Comparison of ENCODE assay signal across 32 cellular contexts in genomic region chr9:109937841-109938453, GRCh38.
DNase-seq lines count a peak whose midpoint lies in the region; ATAC-seq and TF ChIP-seq lines count a peak whose summit lies in the region.
"Had no signal": no experiment of that assay in that cellular context is flagged by ENCODE, and none has a peak within 500 bp of the region (broad histone marks: within the 10 kb centered on the region; RNA-seq: fewer than 3 reads in every experiment).

No MANE protein-coding gene starts in this region.

- H2AFZ ChIP-seq in DND-41 (ENCODE audit: low read depth, low read length), result 0 out of 2 replicates have a peak overlapping the region, but pooled peaks have one; percentile 19

- DNase-seq in activated T-cell treated with anti-CD3 and anti-CD28 coated beads, Interleukin-2, amount 50 U/mL, for 4 hours, result no peak
- no peak for DNase-seq in activated T-cell treated with anti-CD3 and anti-CD28 coated beads for 4 hours
- no peak for DNase-seq in DND-41
- no peak for DNase-seq in T-helper 2 cell treated with Interferon-gamma antibody and Interleukin-4, amounts not matched to agents 5 μg/mL and 100 μg/mL, for 36 hours (ENCODE audit: low spot score)
- no peak for DNase-seq in stimulated activated CD4-positive, alpha-beta T cell treated with anti-CD3 and anti-CD28 coated beads, Interleukin-12 subunit alpha, Interleukin-12 subunit beta, amount 100 ng/mL, for 4 hours
- no peak for DNase-seq in SHP77 treated with DMSO at 0.1 percent for 48 hours (lab: John Stamatoyannopoulos, UW)
- no peak for DNase-seq in kidney tubule cell (ENCODE audit: low spot score)
- DNase-seq: ACHN; activated CD4-positive, alpha-beta T cell treated with anti-CD3 and anti-CD28 coated beads, Interleukin-2, amount 50 U/mL, for 4 hours; activated effector memory CD4-positive, alpha-beta T cell treated with Interleukin-2 at 50 U/mL for 16 hours; amniotic stem cell; cerebellar nuclear complex; dermis blood vessel endothelial cell; DMS153; endodermal cell; foreskin fibroblast; H9; heart left ventricle; islet precursor cell; KBM-7; NCI-H1092 treated with DMSO at 0.1 percent for 48 hours; NCI-H187; NCI-H510A; posterior cingulate gyrus; RPMI8226; stimulated activated CD4-positive, alpha-beta T cell treated with anti-CD3 and anti-CD28 coated beads, Interleukin-2, amount 100 ng/mL, for 48 hours; transverse colon had no signal

- H3K36me3 ChIP-seq in DND-41 (ENCODE audit: insufficient read depth, low read length), result no peaks in the 10 kb centered on the region
- H3K36me3 ChIP-seq: neutrophil, transverse colon had no signal

- H3K27me3 ChIP-seq in DND-41 (ENCODE audit: insufficient read depth, low read length, poor library complexity), result no peaks in the 10 kb centered on the region
- H3K27me3 ChIP-seq: heart left ventricle, neutrophil, transverse colon had no signal

- H3K9me3 Mint-ChIP-seq in activated T-cell treated with anti-CD3 and anti-CD28 coated beads, Interleukin-2, amount 50 U/mL, for 4 hours, result no peaks in the 10 kb centered on the region
- H3K9me3 Mint-ChIP-seq in T-helper 2 cell treated with Interferon-gamma antibody and Interleukin-4, amounts not matched to agents 5 μg/mL and 100 μg/mL, for 36 hours, result peaks cover 5% of the 10 kb centered on the region
- peaks cover 3% of the 10 kb centered on the region for H3K9me3 Mint-ChIP-seq in stimulated activated memory B cell treated with anti-CD40 and anti-IgM and Interleukin-4, amounts not matched to agents 10 μg/mL and 1 μg/mL and 100 μg/mL, for 72 hours
- H3K9me3 Mint-ChIP-seq: brain, endodermal cell, H9 had no signal

- peak overlapping the region; percentile 76 for H3K27ac Mint-ChIP-seq in T-helper 2 cell treated with Interferon-gamma antibody and Interleukin-4, amounts not matched to agents 5 μg/mL and 100 μg/mL, for 36 hours
- H3K27ac Mint-ChIP-seq in stimulated activated memory B cell treated with anti-CD40 and anti-IgM and Interleukin-4, amounts not matched to agents 10 μg/mL and 1 μg/mL and 100 μg/mL, for 72 hours, result peak overlapping the region; percentile 73
- H3K27ac Mint-ChIP-seq: brain, endodermal cell, H9 had no signal

- peaks cover 18% of the 10 kb centered on the region for H3K4me1 Mint-ChIP-seq in activated T-cell treated with anti-CD3 and anti-CD28 coated beads, Interleukin-2, amount 50 U/mL, for 4 hours (ENCODE audit: low read depth)
- H3K4me1 Mint-ChIP-seq in T-helper 2 cell treated with Interferon-gamma antibody and Interleukin-4, amounts not matched to agents 5 μg/mL and 100 μg/mL, for 36 hours (ENCODE audit: low read depth), result peaks cover 47% of the 10 kb centered on the region
- H3K4me1 Mint-ChIP-seq in stimulated activated memory B cell treated with anti-CD40 and anti-IgM and Interleukin-4, amounts not matched to agents 10 μg/mL and 1 μg/mL and 100 μg/mL, for 72 hours, result peaks cover 36% of the 10 kb centered on the region
- H3K4me1 Mint-ChIP-seq: brain, endodermal cell had no signal

- no peak overlapping the region for H3K4me3 Mint-ChIP-seq in activated T-cell treated with anti-CD3 and anti-CD28 coated beads, Interleukin-2, amount 50 U/mL, for 4 hours
- peak overlapping the region; percentile 13 for H3K4me3 Mint-ChIP-seq in T-helper 2 cell treated with Interferon-gamma antibody and Interleukin-4, amounts not matched to agents 5 μg/mL and 100 μg/mL, for 36 hours
- no peak overlapping the region for H3K4me3 Mint-ChIP-seq in stimulated activated memory B cell treated with anti-CD40 and anti-IgM and Interleukin-4, amounts not matched to agents 10 μg/mL and 1 μg/mL and 100 μg/mL, for 72 hours
- H3K4me3 Mint-ChIP-seq: brain, endodermal cell, H9 had no signal

- ATAC-seq in activated T-cell treated with anti-CD3 and anti-CD28 coated beads, Interleukin-2, amount 50 U/mL, for 4 hours, result peak; percentile 67
- peak; percentile 70 for ATAC-seq in DND-41 (ENCODE audit: insufficient read depth, low read depth)
- no peak for ATAC-seq in stimulated activated memory B cell treated with anti-CD40 and anti-IgM and Interleukin-4, amounts not matched to agents 10 μg/mL and 1 μg/mL and 100 μg/mL, for 72 hours
- ATAC-seq: esophagus mucosa, heart left ventricle, sciatic nerve had no signal

- no peak overlapping the region for H3K4me2 ChIP-seq in DND-41 (ENCODE audit: insufficient read depth, low read length)

- H3K27me3 Mint-ChIP-seq in activated T-cell treated with anti-CD3 and anti-CD28 coated beads, Interleukin-2, amount 50 U/mL, for 4 hours (ENCODE audit: low read depth), result no peaks in the 10 kb centered on the region
- H3K27me3 Mint-ChIP-seq in T-helper 2 cell treated with Interferon-gamma antibody and Interleukin-4, amounts not matched to agents 5 μg/mL and 100 μg/mL, for 36 hours (ENCODE audit: low read depth), result no peaks in the 10 kb centered on the region
- no peaks in the 10 kb centered on the region for H3K27me3 Mint-ChIP-seq in stimulated activated memory B cell treated with anti-CD40 and anti-IgM and Interleukin-4, amounts not matched to agents 10 μg/mL and 1 μg/mL and 100 μg/mL, for 72 hours

- H3K36me3 Mint-ChIP-seq in activated T-cell treated with anti-CD3 and anti-CD28 coated beads, Interleukin-2, amount 50 U/mL, for 4 hours (ENCODE audit: insufficient read depth), result no peaks in the 10 kb centered on the region
- H3K36me3 Mint-ChIP-seq in T-helper 2 cell treated with Interferon-gamma antibody and Interleukin-4, amounts not matched to agents 5 μg/mL and 100 μg/mL, for 36 hours (ENCODE audit: low read depth), result peaks cover 11% of the 10 kb centered on the region
- H3K36me3 Mint-ChIP-seq in stimulated activated memory B cell treated with anti-CD40 and anti-IgM and Interleukin-4, amounts not matched to agents 10 μg/mL and 1 μg/mL and 100 μg/mL, for 72 hours, result no peaks in the 10 kb centered on the region
- H3K36me3 Mint-ChIP-seq: brain had no signal

- H3K79me2 ChIP-seq in DND-41 (ENCODE audit: insufficient read depth, low read length), result no peaks in the 10 kb centered on the region

- no peak overlapping the region for H3K4me3 ChIP-seq in DND-41 (ENCODE audit: low read depth in 1 of 2, low read length in 2 of 2)
- H3K4me3 ChIP-seq: heart left ventricle, transverse colon had no signal

- no peak for TF ChIP-seq CTCF in DND-41 (IDR thresholded peaks at IDR 0.05; ENCODE audit: borderline replicate concordance, extremely low read depth, low read length, poor library complexity, severe bottlenecking)

- H3K9ac ChIP-seq in DND-41 (ENCODE audit: low read depth, low read length), result no peak overlapping the region

- H4K20me1 ChIP-seq in DND-41 (ENCODE audit: insufficient read depth, low read length), result no peaks in the 10 kb centered on the region

- no peak overlapping the region for H3K27ac ChIP-seq in DND-41 (ENCODE audit: low read length)
- H3K27ac ChIP-seq: heart left ventricle, neutrophil, transverse colon had no signal

- H3K9me3 ChIP-seq in DND-41 (ENCODE audit: insufficient read depth, low read length, severe bottlenecking), result no peaks in the 10 kb centered on the region
- H3K9me3 ChIP-seq: heart left ventricle, neutrophil, transverse colon had no signal

- peaks cover 6% of the 10 kb centered on the region; the same call in 1 of the 2 replicates for H3K4me1 ChIP-seq in DND-41 (ENCODE audit: insufficient read depth, low read length)
- H3K4me1 ChIP-seq: transverse colon had no signal
